ENCODE assay signal across 21 cellular contexts in the genomic region with DNA sequence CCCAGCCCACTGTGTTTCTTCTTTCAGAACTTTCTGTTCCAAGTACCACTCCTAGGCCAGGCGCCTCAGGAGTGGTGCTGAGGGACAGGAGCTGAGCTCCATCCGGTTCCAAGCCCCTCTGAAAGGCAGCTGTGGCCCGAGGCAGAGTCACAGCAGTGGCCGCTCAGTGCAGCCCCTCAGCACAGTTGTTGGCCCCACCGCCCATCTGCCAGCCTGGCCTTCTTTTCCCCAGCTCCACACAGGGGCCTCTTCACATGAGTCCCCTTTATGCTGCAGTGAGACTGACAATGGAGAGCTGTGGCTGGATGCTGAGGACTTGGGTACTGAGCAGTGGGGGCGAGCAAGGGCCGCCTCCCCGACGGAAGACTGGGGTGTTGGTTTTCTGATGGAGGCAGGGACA.
"Had no signal": no experiment of that assay in that cellular context is flagged by ENCODE, and none has a peak within 500 bp of the region (broad histone marks: within the 10 kb centered on the region; RNA-seq: fewer than 3 reads in every experiment).

No MANE protein-coding gene starts in this region.

- ATAC-seq: activated T-helper 17 cell treated with anti-CD3 and anti-CD28 coated beads, Interleukin-2, amount 50 U/mL, for 72 hours; gastrocnemius medialis; T-cell; WTC11 had no signal

- H3K9me3 Mint-ChIP-seq: activated naive CD8-positive, alpha-beta T cell treated with anti-CD3 and anti-CD28 coated beads, Interleukin-2, amount 10 ng/mL, durations not matched to agents 7 days and 5 days; activated T-helper 17 cell treated with anti-CD3 and anti-CD28 coated beads, Interleukin-2, amount 50 U/mL, for 72 hours; nephron; T-cell had no signal

- H3K27me3 ChIP-seq: esophagus squamous epithelium, gastrocnemius medialis, sigmoid colon, upper lobe of left lung had no signal

- H3K4me1 Mint-ChIP-seq: endodermal cell, nephron had no signal

- H3K9me3 ChIP-seq: esophagus squamous epithelium, gastrocnemius medialis, sigmoid colon, thoracic aorta, upper lobe of left lung had no signal

- H3K27ac ChIP-seq: coronary artery, esophagus squamous epithelium, gastrocnemius medialis, sigmoid colon, thoracic aorta, upper lobe of left lung had no signal

- DNase-seq: activated naive CD8-positive, alpha-beta T cell treated with anti-CD3 and anti-CD28 coated beads, Interleukin-2, amount 10 ng/mL, durations not matched to agents 7 days and 5 days; activated T-cell treated with anti-CD3 and anti-CD28 coated beads, Interleukin-2, amount 50 U/mL, for 1 hour; amygdala; cerebellar nuclear complex; endodermal cell; esophagus squamous epithelium; gastrocnemius medialis; hypothalamus; mesenchymal stem cell; occipital lobe; posterior cingulate gyrus; sigmoid colon; stimulated activated CD4-positive, alpha-beta T cell treated with anti-CD3 and anti-CD28 coated beads, Interleukin-4, amount 100 ng/mL, for 1 hour; stimulated activated naive CD4-positive, alpha-beta T cell treated with Interleukin-2 at 50 U/mL for 16 hours; T-cell; upper lobe of left lung had no signal

- H3K27ac Mint-ChIP-seq: activated naive CD8-positive, alpha-beta T cell treated with anti-CD3 and anti-CD28 coated beads, Interleukin-2, amount 10 ng/mL, durations not matched to agents 7 days and 5 days; activated T-helper 17 cell treated with anti-CD3 and anti-CD28 coated beads, Interleukin-2, amount 50 U/mL, for 72 hours; endodermal cell; nephron; T-cell; WTC11 had no signal

- H3K27me3 Mint-ChIP-seq: activated naive CD8-positive, alpha-beta T cell treated with anti-CD3 and anti-CD28 coated beads, Interleukin-2, amount 10 ng/mL, durations not matched to agents 7 days and 5 days; activated T-helper 17 cell treated with anti-CD3 and anti-CD28 coated beads, Interleukin-2, amount 50 U/mL, for 72 hours; T-cell had no signal

- H3K4me3 ChIP-seq: coronary artery, esophagus squamous epithelium, gastrocnemius medialis, sigmoid colon, thoracic aorta, upper lobe of left lung had no signal

- H3K4me1 ChIP-seq: gastrocnemius medialis, sigmoid colon, upper lobe of left lung had no signal

- H3K4me3 Mint-ChIP-seq: activated naive CD8-positive, alpha-beta T cell treated with anti-CD3 and anti-CD28 coated beads, Interleukin-2, amount 10 ng/mL, durations not matched to agents 7 days and 5 days; activated T-helper 17 cell treated with anti-CD3 and anti-CD28 coated beads, Interleukin-2, amount 50 U/mL, for 72 hours; endodermal cell; nephron; T-cell; WTC11 had no signal
